In genomic region chr3:122190525-122190924, GRCh38 we compare ENCODE assay signal across 2 cellular contexts.
TF ChIP-seq lines count a peak whose summit lies in the region.

No MANE protein-coding gene starts in this region.

TF ChIP-seq in GM12878, 131 proteins besides CTCF, POLR2A, EP300 and RAD21:
- TF ChIP-seq ZBTB40 (IDR thresholded peaks at IDR 0.05; ENCODE audit: borderline replicate concordance): no peak
- TF ChIP-seq ZNF24 (IDR thresholded peaks at IDR 0.05): peak; percentile 90
- TF ChIP-seq KDM1A (IDR thresholded peaks at IDR 0.05; ENCODE audit: borderline replicate concordance): no peak

TF ChIP-seq in K562, 482 proteins besides CTCF, POLR2A, EP300 and RAD21:
- TF ChIP-seq ZNF24 (IDR thresholded peaks at IDR 0.05): peak; percentile 48; the same call in 1 of the 2 replicates
- TF ChIP-seq CHAMP1 (IDR thresholded peaks at IDR 0.05): no peak
